ENCODE assay signal across 17 cellular contexts in genomic region chr5:38602641-38603040, GRCh38. TPM values are rescaled to one million over a fixed set of nuclear protein-coding genes. Genes with fewer than 3 reads are reported as not detected.
A peak's percentile ranks its signal among the peaks of the same experiment; 100 is the strongest.
DNase-seq lines count a peak whose midpoint lies in the region; ATAC-seq, FAIRE-seq and TF ChIP-seq lines count a peak whose summit lies in the region.
"Had no signal": no experiment of that assay in that cellular context is flagged by ENCODE, and none has a peak within 500 bp of the region (broad histone marks: within the 10 kb centered on the region; RNA-seq: fewer than 3 reads in every experiment).

No MANE protein-coding gene starts in this region.

- H2AFZ ChIP-seq in H1 (ENCODE audit: low read length) = 0 out of 2 replicates have a peak overlapping the region, but pooled peaks have one; percentile 13

- H2BK120ac ChIP-seq in H1 (replicated peaks; ENCODE audit: low read depth, low read length) = no peak overlapping the region
- H2BK120ac ChIP-seq in mesendoderm (ENCODE audit: low read depth, low read length) = peak overlapping the region; percentile 54

- no peak overlapping the region for H2BK5ac ChIP-seq in H1 (ENCODE audit: low read depth, low read length)
- peak overlapping the region; percentile 95 for H2BK5ac ChIP-seq in mesendoderm (ENCODE audit: low read length)

- no peaks in the 10 kb centered on the region for H3K23me2 ChIP-seq in H1 (ENCODE audit: low read depth, low read length)

- H3K18ac ChIP-seq in H1 (ENCODE audit: extremely low read depth, low read length) = no peak overlapping the region
- peak overlapping the region; percentile 70 for H3K18ac ChIP-seq in mesendoderm (ENCODE audit: low read length)

- no peak overlapping the region for H3K4me3 ChIP-seq in left ventricle myocardium inferior
- H3K4me3 ChIP-seq in right cardiac atrium (ENCODE audit: low read length) = no peak overlapping the region
- no peak overlapping the region for H3K4me3 ChIP-seq in H1 (ENCODE audit: extremely low read depth in 1 of 4, insufficient read depth in 2 of 4, low read depth in 3 of 4, low read length in 4 of 4)
- no peak overlapping the region for H3K4me3 ChIP-seq in mesendoderm (ENCODE audit: low read length)
- H3K4me3 ChIP-seq in small intestine (ENCODE audit: low read depth in 1 of 2, low read length in 2 of 2) = no peak overlapping the region
- H3K4me3 ChIP-seq: BLaER1 treated with 17β-estradiol and CSF1 and Interleukin-3, amounts not matched to agents 10 nM and 100 nM; GM12878; HAP-1 had no signal

- H3K14ac ChIP-seq in H1 (ENCODE audit: insufficient read length) = no peak overlapping the region

- no peak overlapping the region for H4K5ac ChIP-seq in H1 (ENCODE audit: insufficient read length, low read depth, low read length)
- H4K5ac ChIP-seq in mesendoderm (ENCODE audit: low read length) = no peak overlapping the region

- H2BK20ac ChIP-seq in H1 (ENCODE audit: low read length) = no peak overlapping the region

- no peak overlapping the region for H4K91ac ChIP-seq in H1 (replicated peaks; ENCODE audit: insufficient read length, low read length)

- no peak for TF ChIP-seq POLR2A in H1 (IDR thresholded peaks at IDR 0.05; ENCODE audit: control extremely low read depth in 1 of 2, low read depth in 2 of 2, low read length in 2 of 2)

- H3K27ac ChIP-seq in left ventricle myocardium inferior (replicated peaks) (peak overlapping the region; percentile 83), right cardiac atrium (ENCODE audit: low read length) (no peak overlapping the region), H1 (ENCODE audit: low read depth, low read length) (no peak overlapping the region; the same call in 1 of the 2 replicates), mesendoderm (ENCODE audit: low read depth, low read length) (peak overlapping the region; percentile 84), small intestine (ENCODE audit: low read depth in 1 of 2, low read length in 1 of 2) (no peak overlapping the region)
- H3K27ac ChIP-seq: BLaER1 treated with 17β-estradiol and CSF1 and Interleukin-3, amounts not matched to agents 10 nM and 100 nM had no signal

- no peak overlapping the region for H3K9ac ChIP-seq in H1 (replicated peaks in 1 of 4; ENCODE audit: extremely low read depth in 1 of 4, low read depth in 3 of 4, low read length in 3 of 4)
- no peak overlapping the region for H3K9ac ChIP-seq in mesendoderm (ENCODE audit: low read length)
- H3K9ac ChIP-seq: BLaER1 treated with 17β-estradiol and CSF1 and Interleukin-3, amounts not matched to agents 10 nM and 100 nM had no signal

- no peaks in the 10 kb centered on the region for H3K79me1 ChIP-seq in H1 (ENCODE audit: low read depth, low read length)
- H3K79me1 ChIP-seq in mesendoderm (ENCODE audit: low read length) = no peaks in the 10 kb centered on the region

- CTCF ChIA-PET in H1 (lab: Charles Lee; ENCODE audit: partially characterized antibody) = interaction anchor here (0.6 kb wide), 1 partner anchor 337 kb away, joined by 3 read pairs; no protein-coding TSS in a partner anchor

- no peak for TF ChIP-seq CTCF in left ventricle myocardium inferior (IDR thresholded peaks at IDR 0.05; ENCODE audit: borderline replicate concordance)
- TF ChIP-seq CTCF in H1 (IDR thresholded peaks at IDR 0.05; ENCODE audit: control extremely low read depth in 1 of 3, insufficient read depth in 1 of 3, low read depth in 1 of 3, low read length in 3 of 3) = no peak

- H4K8ac ChIP-seq in H1 (ENCODE audit: extremely low read depth, insufficient read depth, low read length) = no peak overlapping the region
- no peak overlapping the region for H4K8ac ChIP-seq in mesendoderm (ENCODE audit: low read depth, low read length)

- H3K56ac ChIP-seq in H1 (replicated peaks; ENCODE audit: insufficient read length, low read depth, low read length) = no peak overlapping the region
- H3K56ac ChIP-seq in mesendoderm (ENCODE audit: low read length) = peak overlapping the region; percentile 80

- WGBS in right cardiac atrium = 86% methylated on average over 5 of the region's 5 CpGs
- 81% methylated on average over 5 of the region's 5 CpGs; no CpG with 5 or more reads in 1 of the 2 experiments for WGBS in H1 (ENCODE audit: extremely low coverage in 1 of 2, insufficient coverage in 1 of 2, insufficient read length in 1 of 2, insufficient replicate concordance in 2 of 2, low coverage in 1 of 2, low lambda C conversion rate in 2 of 2, missing lambda C conversion rate in 1 of 2), 2 experiments
- WGBS in mesendoderm (ENCODE audit: extremely low coverage, insufficient coverage, low lambda C conversion rate) = no CpG with 5 or more reads among the region's 5 CpGs
- 88 to 92% (median 90%) methylated on average over 5 of the region's 5 CpGs for WGBS in small intestine, 3 donors

- H2BK12ac ChIP-seq in H1 (ENCODE audit: low read depth, low read length) = no peak overlapping the region

- no peak for ATAC-seq in right cardiac atrium
- ATAC-seq in GM19324 (IDR thresholded peaks at IDR 0.05; ENCODE audit: low FRiP score, unreplicated experiment) = no peak
- ATAC-seq: GM12878 had no signal

- no peaks in the 10 kb centered on the region for H4K20me1 ChIP-seq in H1 (replicated peaks in 1 of 2; ENCODE audit: control insufficient read depth in 1 of 2, insufficient read depth in 2 of 2, low read length in 2 of 2)
- H4K20me1 ChIP-seq: BLaER1 treated with 17β-estradiol and CSF1 and Interleukin-3, amounts not matched to agents 10 nM and 100 nM had no signal

- TF ChIP-seq EP300 in H1 (IDR thresholded peaks at IDR 0.05; ENCODE audit: borderline replicate concordance in 1 of 2, low read depth in 2 of 2, low read length in 2 of 2) = no peak

- H3K79me2 ChIP-seq in H1 (ENCODE audit: control insufficient read depth in 1 of 2, insufficient read depth in 2 of 2, low read length in 2 of 2) = no peaks in the 10 kb centered on the region
- H3K79me2 ChIP-seq in mesendoderm (ENCODE audit: control insufficient read depth, insufficient read depth, low read length) = no peaks in the 10 kb centered on the region

- H3K9me3 ChIP-seq in left ventricle myocardium inferior (replicated peaks) = no peaks in the 10 kb centered on the region
- H3K9me3 ChIP-seq in right cardiac atrium (ENCODE audit: control insufficient read depth, low read length) = no peaks in the 10 kb centered on the region
- no peaks in the 10 kb centered on the region for H3K9me3 ChIP-seq in H1 (ENCODE audit: insufficient read depth in 2 of 2, low read depth in 1 of 2, low read length in 1 of 2)
- H3K9me3 ChIP-seq in small intestine (ENCODE audit: control insufficient read depth, low read depth) = no peaks in the 10 kb centered on the region
- H3K9me3 ChIP-seq: BLaER1 treated with 17β-estradiol and CSF1 and Interleukin-3, amounts not matched to agents 10 nM and 100 nM; HAP-1 had no signal

- H3K27me3 ChIP-seq in left ventricle myocardium inferior (ENCODE audit: low read depth) (no peaks in the 10 kb centered on the region), right cardiac atrium (ENCODE audit: control insufficient read depth, insufficient read depth) (no peaks in the 10 kb centered on the region), H1 (replicated peaks in 1 of 4; ENCODE audit: control insufficient read depth in 3 of 4, extremely low read depth in 1 of 4, insufficient read depth in 3 of 4, low read length in 3 of 4) (no peaks in the 10 kb centered on the region), mesendoderm (ENCODE audit: insufficient read depth, low read length, poor library complexity) (no peaks in the 10 kb centered on the region), small intestine (ENCODE audit: control insufficient read depth in 2 of 2, insufficient read depth in 2 of 2, low read length in 2 of 2) (no peaks in the 10 kb centered on the region)
- H3K27me3 ChIP-seq: BLaER1 treated with 17β-estradiol and CSF1 and Interleukin-3, amounts not matched to agents 10 nM and 100 nM had no signal

- peaks cover 69% of the 10 kb centered on the region for H3K4me1 ChIP-seq in left ventricle myocardium inferior
- H3K4me1 ChIP-seq in right cardiac atrium (ENCODE audit: control insufficient read depth, insufficient read depth, low read length) = peaks cover 9% of the 10 kb centered on the region
- H3K4me1 ChIP-seq in H1 (replicated peaks in 1 of 4; ENCODE audit: control insufficient read depth in 3 of 4, insufficient read depth in 4 of 4, low read length in 3 of 4) = peaks cover 0 to 5% (median 1%) of the 10 kb centered on the region in 4 experiments; a peak in 2 of 7 replicates
- H3K4me1 ChIP-seq in mesendoderm (ENCODE audit: control insufficient read depth, low read depth, low read length) = peaks cover 36% of the 10 kb centered on the region
- H3K4me1 ChIP-seq in small intestine (ENCODE audit: control insufficient read depth in 2 of 2, insufficient read depth in 1 of 2, low read depth in 1 of 2, low read length in 1 of 2) = no peaks in the 10 kb centered on the region
- H3K4me1 ChIP-seq: HAP-1 had no signal

- DNase-seq in left ventricle myocardium inferior (no peak), right cardiac atrium (no peak), H1 (ENCODE audit: low read depth in 1 of 2, low spot score in 2 of 2) (no peak), mesendoderm (peak; percentile 95), NCI-H146 (lab: John Stamatoyannopoulos, UW) (no peak), small intestine (no peak), amniotic stem cell (lab: John Stamatoyannopoulos, UW) (no peak)
- DNase-seq: ACHN; Calu3; CD4-positive, CD25-positive, alpha-beta regulatory T cell; DMS 273 treated with DMSO at 0.1 percent for 48 hours; GOT3 had no signal

- H3K23ac ChIP-seq in H1 (ENCODE audit: insufficient read length) (no peak overlapping the region), mesendoderm (ENCODE audit: low read length) (no peak overlapping the region)

- no peak overlapping the region for H3K4ac ChIP-seq in H1 (replicated peaks; ENCODE audit: insufficient read length, low read depth, low read length)
- H3K4ac ChIP-seq in mesendoderm (ENCODE audit: low read depth, low read length) = no peak overlapping the region

- no peak for TF ChIP-seq RAD21 in H1 (IDR thresholded peaks at IDR 0.05 in 1 of 2, conservative IDR thresholded peaks at IDR 0.05 in 1 of 2; ENCODE audit: low read depth in 2 of 2, low read length in 2 of 2)

- intact Hi-C loops in left ventricle myocardium inferior (cut with micrococcal nuclease) = no loop called here
- intact Hi-C loops in right cardiac atrium (cut with DNase I) = no loop called here

- H3K36me3 ChIP-seq in left ventricle myocardium inferior (no peaks in the 10 kb centered on the region), H1 (ENCODE audit: control insufficient read depth in 2 of 4, insufficient read depth in 4 of 4, low read length in 3 of 4) (no peaks in the 10 kb centered on the region; a peak in 1 of 8 replicates), mesendoderm (ENCODE audit: control insufficient read depth, insufficient read depth, low read length) (no peaks in the 10 kb centered on the region), small intestine (ENCODE audit: control insufficient read depth in 2 of 2, insufficient read depth in 2 of 2, low read length in 2 of 2) (no peaks in the 10 kb centered on the region)
- H3K36me3 ChIP-seq: BLaER1 treated with 17β-estradiol and CSF1 and Interleukin-3, amounts not matched to agents 10 nM and 100 nM; HAP-1 had no signal

- H3K4me2 ChIP-seq in H1 (ENCODE audit: insufficient read depth in 1 of 2, low read depth in 2 of 2, low read length in 2 of 2) (no peak overlapping the region), mesendoderm (ENCODE audit: low read length) (no peak overlapping the region)

- H2BK15ac ChIP-seq in H1 (ENCODE audit: low read length) (no peak overlapping the region), mesendoderm (replicated peaks; ENCODE audit: low read depth) (no peak overlapping the region)

- POLR2A ChIA-PET in H1 (lab: Charles Lee; ENCODE audit: partially characterized antibody) = no interaction called here

- no peak overlapping the region for H2AK5ac ChIP-seq in H1 (ENCODE audit: low read depth, low read length)
- no peak overlapping the region for H2AK5ac ChIP-seq in mesendoderm (ENCODE audit: low read length)

- FAIRE-seq in H1 (lab: Jason Lieb, UNC) = no peak
- FAIRE-seq in small intestine (lab: Jason Lieb, UNC) = no peak
- FAIRE-seq: GM12878, GM18507 had no signal

RNA-seq across cellular contexts. Expression of gene LIFR, which starts 46.2 kb away (rescaled TPM):
- total RNA-seq in left ventricle myocardium inferior (45.8 TPM), right cardiac atrium (10 to 100 TPM; 45.3 to 66.9 (median 63.4) TPM)
- polyA plus RNA-seq in right cardiac atrium (16.8 TPM), H1 (2011; rRNA removed) (1.6 and 2.0 TPM in 2 replicates), small intestine (10 to 100 TPM in 1 of 3 donors, under 1 TPM in 2; 0.67 to 13.2 (median 0.81) TPM)
- total RNA-seq in H1 (2021; fragmentation: NEBNext Ultra II Directional; extraction: Animal tissue kit (Norgen Biotek cat#: 25700)) = 18.6 and 18.9 TPM in 2 replicates
- 2.8 TPM for polyA plus RNA-seq in H1 (2011; cell fraction: cytosol; rRNA removed)
- 2.3 TPM for polyA plus RNA-seq in H1 (2011; cell fraction: nucleus; rRNA removed)
- polyA plus RNA-seq in H1 (2012, experiment 1 of 2) = 1.7 to 6.0 TPM (median 3.5 TPM) in 4 replicates
- polyA plus RNA-seq in H1 (2012, experiment 2 of 2) = 0.25 TPM
- polyA plus RNA-seq in H1 (2013, experiment 1 of 2) = 8.8 TPM
- 9.7 TPM for polyA plus RNA-seq in H1 (2013, experiment 2 of 2)
- 14.1 and 17.7 TPM in 2 replicates for polyA minus RNA-seq in H1 (2011; rRNA and poly(A)+ RNA removed)
- 8.5 TPM for polyA minus RNA-seq in H1 (2011; cell fraction: cytosol; rRNA and poly(A)+ RNA removed)
- polyA minus RNA-seq in H1 (2011; cell fraction: nucleus; rRNA and poly(A)+ RNA removed) = 24.0 TPM
- 5.4 TPM for polyA plus RNA-seq in mesendoderm (2013, experiment 1 of 2)
- 5.0 TPM for polyA plus RNA-seq in mesendoderm (2013, experiment 2 of 2)
- total RNA-seq: CD4-positive, CD25-positive, alpha-beta regulatory T cell had no signal
- polyA plus RNA-seq: CD4-positive, CD25-positive, alpha-beta regulatory T cell; GM12878 had no signal

Comparison
In these comparisons a context has a peak if more than half of its experiments do, and no peak if none do; other contexts are left out.
1. H3K27ac ChIP-seq: peak in left ventricle myocardium inferior (single experiment) and mesendoderm (single experiment); none in right cardiac atrium (single experiment), H1 (single experiment) and small intestine (0 of 2).